ENCODE assay signal across 21 cellular contexts in genomic region chr2:237137626-237138323, GRCh38. TPM values are rescaled to one million over a fixed set of nuclear protein-coding genes. Genes with fewer than 3 reads are reported as not detected.
DNase-seq lines count a peak whose midpoint lies in the region; ATAC-seq and TF ChIP-seq lines count a peak whose summit lies in the region.
"Had no signal": no experiment of that assay in that cellular context is flagged by ENCODE, and none has a peak within 500 bp of the region (broad histone marks: within the 10 kb centered on the region; RNA-seq: fewer than 3 reads in every experiment).

No MANE protein-coding gene starts in this region.

- H2AFZ ChIP-seq in IMR-90 (replicated peaks; ENCODE audit: low read length, poor library complexity) = peak overlapping the region; percentile 24
- H2AFZ ChIP-seq in smooth muscle cell (ENCODE audit: low read depth) = no peak overlapping the region
- H2AFZ ChIP-seq: GM23248 had no signal

- no peak for ATAC-seq in IMR-90 (ENCODE audit: low read depth)
- ATAC-seq in mucosa of descending colon = no peak
- ATAC-seq: A549 had no signal

- H3K79me2 ChIP-seq in smooth muscle cell (ENCODE audit: low read depth) = no peaks in the 10 kb centered on the region

- H3K4ac ChIP-seq in IMR-90 (ENCODE audit: low read depth, low read length) = no peak overlapping the region

- no peaks in the 10 kb centered on the region for H3K79me1 ChIP-seq in IMR-90 (ENCODE audit: low read depth in 1 of 2, low read length in 2 of 2)

- TF ChIP-seq RAD21 in IMR-90 (IDR thresholded peaks at IDR 0.05; ENCODE audit: low read length) = no peak

- H3K9me3 ChIP-seq in IMR-90 (ENCODE audit: control insufficient read depth, insufficient read depth, low read length) (no peaks in the 10 kb centered on the region; the same call in 1 of the 2 replicates), muscle layer of duodenum (ENCODE audit: control insufficient read depth in 1 of 2, low read length in 2 of 2) (no peaks in the 10 kb centered on the region), smooth muscle cell (replicated peaks; ENCODE audit: low read depth) (peaks cover 5% of the 10 kb centered on the region), mucosa of descending colon (no peaks in the 10 kb centered on the region), adrenal gland (replicated peaks in 1 of 3) (no peaks in the 10 kb centered on the region)
- H3K9me3 ChIP-seq: HAP-1, Peyer's patch, SJSA1 had no signal

- H3K27ac ChIP-seq in IMR-90 (ENCODE audit: insufficient read depth, low read length) (no peak overlapping the region), muscle layer of duodenum (ENCODE audit: low read length) (peak overlapping the region; percentile 26), smooth muscle cell (ENCODE audit: low read depth) (peak overlapping the region; percentile 18), adrenal gland (no peak overlapping the region)
- H3K27ac ChIP-seq: GM23248, Peyer's patch, SJSA1 had no signal

- TF ChIP-seq CTCF in IMR-90 (conservative IDR thresholded peaks at IDR 0.05; ENCODE audit: low read depth, low read length) = no peak
- no peak for TF ChIP-seq CTCF in smooth muscle cell (IDR thresholded peaks at IDR 0.05; ENCODE audit: borderline replicate concordance, insufficient read depth, poor library complexity, severe bottlenecking)
- no peak for TF ChIP-seq CTCF in mucosa of descending colon (IDR thresholded peaks at IDR 0.05)
- no peak for TF ChIP-seq CTCF in adrenal gland (IDR thresholded peaks at IDR 0.05)

- no peak overlapping the region for H3K4me2 ChIP-seq in IMR-90 (ENCODE audit: low read depth, low read length)
- peak overlapping the region; percentile 16 for H3K4me2 ChIP-seq in smooth muscle cell
- H3K4me2 ChIP-seq: A549 had no signal

- BruUV-seq in IMR-90 (replicated peaks; lab: Mats Ljungman, UMichigan) = no TSS peak

- DNase-seq in IMR-90 = no peak
- peak; percentile 57 for DNase-seq in ecto neural progenitor cell (ENCODE audit: low spot score)
- no peak for DNase-seq in smooth muscle cell (lab: John Stamatoyannopoulos, UW; ENCODE audit: unreplicated experiment)
- no peak for DNase-seq in mucosa of descending colon
- no peak for DNase-seq in adrenal gland
- DNase-seq in NCI-H2227 treated with DMSO at 0.1 percent for 48 hours (lab: John Stamatoyannopoulos, UW) = no peak
- DNase-seq: CD4-positive, CD25-positive, alpha-beta regulatory T cell; EL; GF-D8; GM23248; KBM-7; NCI-H1092; NCI-H146; NCI-H2029; NCI-H524 treated with DMSO at 0.1 percent for 48 hours; NCI-H82; Peyer's patch had no signal

- CTCF ChIA-PET in IMR-90 (lab: Yijun Ruan, JAX) = no interaction called here

- no peak overlapping the region for H4K8ac ChIP-seq in IMR-90 (ENCODE audit: low read depth in 2 of 2, low read length in 2 of 2)

- H3K27me3 ChIP-seq in IMR-90 (ENCODE audit: control insufficient read depth, insufficient read depth, low read length) (no peaks in the 10 kb centered on the region), muscle layer of duodenum (ENCODE audit: low read depth, low read length) (no peaks in the 10 kb centered on the region), smooth muscle cell (ENCODE audit: low read depth) (no peaks in the 10 kb centered on the region), adrenal gland (no peaks in the 10 kb centered on the region)
- H3K27me3 ChIP-seq: Peyer's patch, SJSA1 had no signal

- H3K18ac ChIP-seq in IMR-90 (ENCODE audit: low read depth, low read length) = no peak overlapping the region

- POLR2A ChIA-PET in IMR-90 (lab: Charles Lee; ENCODE audit: unreplicated experiment) = no interaction called here

- intact Hi-C loops in IMR-90 (cut with micrococcal nuclease) = no loop called here
- intact Hi-C loops in mucosa of descending colon (cut with DNase I, micrococcal nuclease) = no loop called here
- intact Hi-C loops in adrenal gland (cut with DNase I) = no loop called here

- TF ChIP-seq POLR2A in IMR-90 (IDR thresholded peaks at IDR 0.05; ENCODE audit: low read depth, low read length) = no peak
- no peak for TF ChIP-seq POLR2A in adrenal gland (IDR thresholded peaks at IDR 0.05)

- no peak overlapping the region for H3K14ac ChIP-seq in IMR-90 (replicated peaks; ENCODE audit: low read depth, low read length)

- H3F3A ChIP-seq in smooth muscle cell (ENCODE audit: low read depth) = no peaks in the 10 kb centered on the region

- no peak overlapping the region for H2BK20ac ChIP-seq in IMR-90 (ENCODE audit: low read depth, low read length)

- H2BK120ac ChIP-seq in IMR-90 (ENCODE audit: low read depth, low read length) = no peak overlapping the region

- H3K56ac ChIP-seq in IMR-90 (ENCODE audit: extremely low read depth, insufficient read depth, low read length) = no peak overlapping the region

- H3K4me1 ChIP-seq in IMR-90 (ENCODE audit: control insufficient read depth, insufficient read depth, low read length) = peaks cover 6% of the 10 kb centered on the region
- H3K4me1 ChIP-seq in muscle layer of duodenum (ENCODE audit: control insufficient read depth in 1 of 2, insufficient read depth in 2 of 2, low read length in 2 of 2) = no peaks in the 10 kb centered on the region
- H3K4me1 ChIP-seq in smooth muscle cell (ENCODE audit: low read depth) = peaks cover 7% of the 10 kb centered on the region
- no peaks in the 10 kb centered on the region for H3K4me1 ChIP-seq in mucosa of descending colon (ENCODE audit: low read depth)
- H3K4me1 ChIP-seq in adrenal gland (replicated peaks in 1 of 2) = no peaks in the 10 kb centered on the region
- H3K4me1 ChIP-seq: A549, HAP-1, Peyer's patch, SJSA1 had no signal

- WGBS in IMR-90 (ENCODE audit: extremely low coverage in 2 of 2, insufficient read length in 1 of 2), 2 experiments = 93% methylated on average over 2 of the region's 13 CpGs; no CpG with 5 or more reads in 1 of the 2 experiments
- 64% methylated on average over 13 of the region's 13 CpGs for WGBS in smooth muscle cell (ENCODE audit: low lambda C conversion rate)
- 89 to 93% (median 91%) methylated on average over 13 of the region's 13 CpGs for whole genome bisulfite sequencing in adrenal gland, 4 donors

- peaks cover 5% of the 10 kb centered on the region for H3K9me1 ChIP-seq in IMR-90 (ENCODE audit: insufficient read depth, low read length)

- H2AK9ac ChIP-seq in IMR-90 (replicated peaks; ENCODE audit: low read depth, low read length, poor library complexity) = no peak overlapping the region

- H2AK5ac ChIP-seq in IMR-90 (ENCODE audit: low read depth, low read length) = 0 out of 2 replicates have a peak overlapping the region, but pooled peaks have one; percentile 26

- H3K36me3 ChIP-seq in IMR-90 (ENCODE audit: control insufficient read depth, insufficient read depth, low read length) (no peaks in the 10 kb centered on the region), muscle layer of duodenum (ENCODE audit: control insufficient read depth in 1 of 2, insufficient read depth in 2 of 2, low read length in 2 of 2) (no peaks in the 10 kb centered on the region), smooth muscle cell (ENCODE audit: low read depth) (no peaks in the 10 kb centered on the region), mucosa of descending colon (ENCODE audit: low read depth) (no peaks in the 10 kb centered on the region), adrenal gland (replicated peaks in 1 of 2) (no peaks in the 10 kb centered on the region)
- H3K36me3 ChIP-seq: HAP-1, Peyer's patch, SJSA1 had no signal

- H2BK15ac ChIP-seq in IMR-90 (ENCODE audit: low read depth, low read length) = 0 out of 3 replicates have a peak overlapping the region, but pooled peaks have one; percentile 13

- no peak overlapping the region for H3K9ac ChIP-seq in IMR-90 (ENCODE audit: low read depth, low read length)
- H3K9ac ChIP-seq in smooth muscle cell (ENCODE audit: low read depth) = no peak overlapping the region
- H3K9ac ChIP-seq: GM23248 had no signal

- no peak overlapping the region for H2BK5ac ChIP-seq in IMR-90 (ENCODE audit: low read depth, low read length, poor library complexity, severe bottlenecking)

- no peak overlapping the region for H3K23ac ChIP-seq in IMR-90 (ENCODE audit: low read depth, low read length)

- H4K91ac ChIP-seq in IMR-90 (ENCODE audit: insufficient read depth, low read depth, low read length) = no peak overlapping the region

- H4K20me1 ChIP-seq in IMR-90 (ENCODE audit: insufficient read depth, low read length) (no peaks in the 10 kb centered on the region), smooth muscle cell (ENCODE audit: low read depth) (no peaks in the 10 kb centered on the region)

- in situ Hi-C loops in IMR-90 (cut with MboI; ENCODE audit: low sequenced_read_pairs) = no loop called here

- no peak overlapping the region for H3K4me3 ChIP-seq in IMR-90 (ENCODE audit: insufficient read depth, low read depth, low read length)
- H3K4me3 ChIP-seq in muscle layer of duodenum (ENCODE audit: low read depth in 1 of 2, low read length in 2 of 2) = no peak overlapping the region
- no peak overlapping the region for H3K4me3 ChIP-seq in smooth muscle cell
- no peak overlapping the region for H3K4me3 ChIP-seq in mucosa of descending colon
- no peak overlapping the region for H3K4me3 ChIP-seq in adrenal gland
- H3K4me3 ChIP-seq: A549, GM23248, HAP-1, Peyer's patch, SJSA1 had no signal

- dilution Hi-C loops in IMR-90 (cut with HindIII; ENCODE audit: low sequenced_read_pairs, unreplicated experiment) = no loop called here

- H4K5ac ChIP-seq in IMR-90 (ENCODE audit: low read depth, low read length) = no peak overlapping the region

TF ChIP-seq in IMR-90, 13 proteins besides CTCF, POLR2A, EP300 and RAD21 (continues in another document):
- TF ChIP-seq BHLHE40 (IDR thresholded peaks at IDR 0.05; ENCODE audit: low read depth, low read length) (no peak), RFX5 (IDR thresholded peaks at IDR 0.05; ENCODE audit: low read depth, low read length) (no peak), SMC3 (IDR thresholded peaks at IDR 0.05; ENCODE audit: low read depth, low read length) (no peak), CEBPB (IDR thresholded peaks at IDR 0.05; ENCODE audit: low read depth, low read length) (no peak), NFE2L2 (IDR thresholded peaks at IDR 0.05; ENCODE audit: low read depth, low read length) (no peak), RCOR1 (IDR thresholded peaks at IDR 0.05; ENCODE audit: insufficient replicate concordance, low read length) (no peak)

RNA-seq across cellular contexts. Expression of gene COPS8, which starts 52.1 kb away (rescaled TPM):
- total RNA-seq in IMR-90 (2012; rRNA removed) (47.0 and 61.4 TPM in 2 replicates), smooth muscle cell (159 and 194 TPM in 2 replicates), mucosa of descending colon (10 to 100 TPM; 23.4 to 37.3 (median 31.5) TPM), adrenal gland (100 to 1,000 TPM in 1 of 8 donors, 10 to 100 TPM in 7; 38.1 to 131 (median 63.9) TPM)
- polyA plus RNA-seq in IMR-90 (2012; rRNA removed) (58.5 and 64.9 TPM in 2 replicates), smooth muscle cell (130 and 132 TPM in 2 replicates), adrenal gland (100 to 1,000 TPM in 1 of 3 donors, 10 to 100 TPM in 2; 25.2 to 130 (median 28.0) TPM)
- 24.6 and 26.5 TPM in 2 replicates for polyA plus RNA-seq in IMR-90 (2012; cell fraction: cytosol; rRNA removed)
- 5.9 and 48.0 TPM in 2 replicates for polyA plus RNA-seq in IMR-90 (2012; cell fraction: nucleus; rRNA removed; ENCODE audit: low replicate concordance)

Comparison
In these comparisons a context has a peak if more than half of its experiments do, and no peak if none do; other contexts are left out.
1. H3K27ac ChIP-seq: peak in muscle layer of duodenum (single experiment) and smooth muscle cell (single experiment); none in IMR-90 (single experiment) and adrenal gland (0 of 5).